23 cellular contexts compared by ENCODE assay signal in the genomic region with DNA sequence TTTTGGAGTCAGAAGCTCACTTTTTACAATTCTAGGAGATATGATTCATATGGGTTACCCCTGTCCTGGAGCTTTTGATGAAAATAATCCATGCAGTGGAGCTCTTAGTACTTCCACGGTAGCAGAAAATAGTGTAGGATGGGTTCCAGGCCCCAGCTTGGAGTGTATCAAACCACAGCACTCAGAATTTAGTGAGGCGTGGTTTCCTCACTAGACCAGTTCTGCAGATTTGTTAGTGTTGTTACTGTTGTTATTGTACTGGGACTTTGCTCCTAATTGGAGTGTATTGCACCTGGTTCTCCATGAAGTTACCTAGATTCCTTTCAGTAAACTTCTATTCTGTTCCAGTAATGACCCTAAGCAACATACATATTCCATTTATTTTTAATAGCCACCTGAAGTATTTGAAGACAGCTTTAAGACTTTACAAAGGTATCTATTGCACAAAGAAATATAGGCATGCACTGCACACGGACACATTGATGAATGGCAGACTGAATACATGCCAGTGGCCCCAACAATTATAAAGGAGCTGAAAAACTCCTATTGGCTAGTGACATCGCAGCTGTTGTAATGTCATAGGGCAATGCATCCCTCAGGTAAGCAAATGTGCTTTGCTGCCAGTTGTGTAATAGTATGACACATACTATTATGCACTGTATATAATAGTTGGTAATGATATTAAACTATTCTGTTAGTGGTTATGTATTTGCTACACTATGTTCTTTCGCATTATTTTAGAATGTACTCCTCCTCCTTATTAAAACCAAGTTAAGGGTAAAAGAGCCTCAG.
"Had no signal": no experiment of that assay in that cellular context is flagged by ENCODE, and none has a peak within 500 bp of the region (broad histone marks: within the 10 kb centered on the region; RNA-seq: fewer than 3 reads in every experiment).

No MANE protein-coding gene starts in this region.

- H3K79me2 ChIP-seq: parathyroid adenoma had no signal

- H2AFZ ChIP-seq: parathyroid adenoma had no signal

- H3K36me3 ChIP-seq: esophagus muscularis mucosa, heart right ventricle, lower lobe of right lung, neutrophil, right lobe of liver, vagina had no signal

- ATAC-seq: heart right ventricle; left ventricle myocardium superior; lower lobe of right lung; natural killer cell treated with Interleukin-12 subunit alpha and Interleukin-12 subunit beta and Interleukin-15 and Interleukin-18, amount 100 ng/mL, for 72 hours; right lobe of liver; stimulated activated naive B cell treated with anti-CD40 and anti-IgM and Interleukin-4, amounts not matched to agents 10 μg/mL and 1 μg/mL and 100 μg/mL, for 72 hours had no signal

- DNase-seq: dorsolateral prefrontal cortex; effector CD4-positive, alpha-beta T cell; foreskin melanocyte; glutamatergic neuron; heart right ventricle; hippocampal formation; kidney glomerular epithelial cell; left ventricle myocardium superior; lower lobe of right lung; naive B cell; right lobe of liver; small intestine; stimulated activated CD4-positive, alpha-beta T cell treated with anti-CD3 and anti-CD28 coated beads, Interleukin-15, amount 100 ng/mL, for 24 hours; stimulated activated CD4-positive, alpha-beta T cell treated with anti-CD3 and anti-CD28 coated beads, Interleukin-2, amount 100 ng/mL, for 48 hours; stimulated activated naive B cell treated with anti-CD40 and anti-IgM and Interleukin-4, amounts not matched to agents 10 μg/mL and 1 μg/mL and 100 μg/mL, for 72 hours; trophoblast cell had no signal

- H3K4me1 ChIP-seq: esophagus muscularis mucosa, heart right ventricle, lower lobe of right lung, parathyroid adenoma, right lobe of liver, vagina had no signal

- H3K27me3 ChIP-seq: dorsolateral prefrontal cortex, esophagus muscularis mucosa, heart right ventricle, neutrophil, right lobe of liver, vagina had no signal

- H3K27ac ChIP-seq: dorsolateral prefrontal cortex, epithelial cell of prostate, esophagus muscularis mucosa, heart right ventricle, lower lobe of right lung, neutrophil, parathyroid adenoma, right lobe of liver, vagina had no signal

- H3K9ac ChIP-seq: parathyroid adenoma had no signal

- FAIRE-seq: islet of Langerhans had no signal

- H3K4me3 ChIP-seq: dorsolateral prefrontal cortex, esophagus muscularis mucosa, heart right ventricle, lower lobe of right lung, right lobe of liver, vagina had no signal

- H3K9me3 ChIP-seq: esophagus muscularis mucosa, lower lobe of right lung, neutrophil, right lobe of liver, vagina had no signal
